Comparison of ENCODE assay signal across 17 cellular contexts in the genomic region with DNA sequence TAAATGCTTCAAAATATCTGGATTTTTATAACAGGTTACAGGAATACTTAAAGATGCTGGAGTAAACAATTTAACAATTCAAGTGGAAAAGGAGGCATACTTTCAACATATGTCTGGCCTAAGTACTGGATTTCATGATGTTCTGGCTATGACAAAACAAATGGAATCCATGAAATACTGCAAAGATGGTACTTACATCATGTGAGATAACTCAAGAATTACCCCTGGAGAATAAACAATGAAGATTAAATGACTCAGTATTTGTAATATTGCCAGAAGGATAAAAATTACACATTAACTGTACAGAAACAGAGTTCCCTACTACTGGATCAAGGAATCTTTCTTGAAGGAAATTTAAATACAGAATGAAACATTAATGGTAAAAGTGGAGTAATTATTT. TPM values are rescaled to one million over a fixed set of nuclear protein-coding genes. Genes with fewer than 3 reads are reported as not detected.
DNase-seq lines count a peak whose midpoint lies in the region; ATAC-seq and TF ChIP-seq lines count a peak whose summit lies in the region.
"Had no signal": no experiment of that assay in that cellular context is flagged by ENCODE, and none has a peak within 500 bp of the region (broad histone marks: within the 10 kb centered on the region; RNA-seq: fewer than 3 reads in every experiment).

No MANE protein-coding gene starts in this region.

- H3K4me1 Mint-ChIP-seq in activated naive CD8-positive, alpha-beta T cell treated with anti-CD3 and anti-CD28 coated beads for 36 hours: no peaks in the 10 kb centered on the region
- H3K4me1 Mint-ChIP-seq in stimulated activated memory B cell treated with anti-CD40 and anti-IgM and Interleukin-4, amounts not matched to agents 10 μg/mL and 1 μg/mL and 100 μg/mL, for 72 hours: no peaks in the 10 kb centered on the region
- H3K4me1 Mint-ChIP-seq: activated naive CD8-positive, alpha-beta T cell treated with anti-CD3 and anti-CD28 coated beads, Interleukin-2, amount 50 U/mL, for 24 hours; CD4-positive, alpha-beta memory T cell had no signal

- TF ChIP-seq CTCF in AG10803 (conservative IDR thresholded peaks at IDR 0.05; ENCODE audit: low read length): no peak
- TF ChIP-seq CTCF in cardiac fibroblast (IDR thresholded peaks at IDR 0.05; ENCODE audit: low read depth, low read length): no peak

- H3K4me3 Mint-ChIP-seq in activated naive CD8-positive, alpha-beta T cell treated with anti-CD3 and anti-CD28 coated beads for 36 hours: no peak overlapping the region
- H3K4me3 Mint-ChIP-seq in stimulated activated memory B cell treated with anti-CD40 and anti-IgM and Interleukin-4, amounts not matched to agents 10 μg/mL and 1 μg/mL and 100 μg/mL, for 72 hours: no peak overlapping the region
- H3K4me3 Mint-ChIP-seq: activated naive CD8-positive, alpha-beta T cell treated with anti-CD3 and anti-CD28 coated beads, Interleukin-2, amount 50 U/mL, for 24 hours; CD4-positive, alpha-beta memory T cell had no signal

- peaks cover 23% of the 10 kb centered on the region for H3K36me3 Mint-ChIP-seq in activated naive CD8-positive, alpha-beta T cell treated with anti-CD3 and anti-CD28 coated beads for 36 hours
- H3K36me3 Mint-ChIP-seq in stimulated activated memory B cell treated with anti-CD40 and anti-IgM and Interleukin-4, amounts not matched to agents 10 μg/mL and 1 μg/mL and 100 μg/mL, for 72 hours: peaks cover 49% of the 10 kb centered on the region

- H3K9me3 Mint-ChIP-seq in activated naive CD8-positive, alpha-beta T cell treated with anti-CD3 and anti-CD28 coated beads for 36 hours: no peaks in the 10 kb centered on the region
- H3K9me3 Mint-ChIP-seq in stimulated activated memory B cell treated with anti-CD40 and anti-IgM and Interleukin-4, amounts not matched to agents 10 μg/mL and 1 μg/mL and 100 μg/mL, for 72 hours: no peaks in the 10 kb centered on the region
- H3K9me3 Mint-ChIP-seq: activated naive CD8-positive, alpha-beta T cell treated with anti-CD3 and anti-CD28 coated beads, Interleukin-2, amount 50 U/mL, for 24 hours had no signal

- no peak overlapping the region for H3K27ac Mint-ChIP-seq in activated naive CD8-positive, alpha-beta T cell treated with anti-CD3 and anti-CD28 coated beads for 36 hours
- H3K27ac Mint-ChIP-seq in stimulated activated memory B cell treated with anti-CD40 and anti-IgM and Interleukin-4, amounts not matched to agents 10 μg/mL and 1 μg/mL and 100 μg/mL, for 72 hours: no peak overlapping the region
- H3K27ac Mint-ChIP-seq: activated naive CD8-positive, alpha-beta T cell treated with anti-CD3 and anti-CD28 coated beads, Interleukin-2, amount 50 U/mL, for 24 hours; progenitor cell of endocrine pancreas had no signal

- H3K27me3 Mint-ChIP-seq in activated naive CD8-positive, alpha-beta T cell treated with anti-CD3 and anti-CD28 coated beads for 36 hours: no peaks in the 10 kb centered on the region
- no peaks in the 10 kb centered on the region for H3K27me3 Mint-ChIP-seq in stimulated activated memory B cell treated with anti-CD40 and anti-IgM and Interleukin-4, amounts not matched to agents 10 μg/mL and 1 μg/mL and 100 μg/mL, for 72 hours
- H3K27me3 Mint-ChIP-seq: activated naive CD8-positive, alpha-beta T cell treated with anti-CD3 and anti-CD28 coated beads, Interleukin-2, amount 50 U/mL, for 24 hours; CD4-positive, alpha-beta memory T cell; progenitor cell of endocrine pancreas had no signal

- no peak overlapping the region for H3K4me3 ChIP-seq in AG10803 (ENCODE audit: low read length)
- H3K4me3 ChIP-seq in cardiac fibroblast (replicated peaks in 1 of 2; ENCODE audit: low read depth in 2 of 2, low read length in 2 of 2): no peak overlapping the region
- H3K4me3 ChIP-seq: dorsolateral prefrontal cortex had no signal

- no peak for ATAC-seq in stimulated activated memory B cell treated with anti-CD40 and anti-IgM and Interleukin-4, amounts not matched to agents 10 μg/mL and 1 μg/mL and 100 μg/mL, for 72 hours
- ATAC-seq: activated naive CD8-positive, alpha-beta T cell treated with anti-CD3 and anti-CD28 coated beads, Interleukin-2, amount 50 U/mL, for 24 hours; left cardiac atrium had no signal

- DNase-seq in AG10803 (ENCODE audit: low read depth): peak; percentile 85
- DNase-seq in HT1080 (ENCODE audit: low read depth): peak; percentile 11
- peak; percentile 70 to 86 for DNase-seq in cardiac fibroblast (ENCODE audit: low read depth in 2 of 2)
- DNase-seq in kidney glomerular epithelial cell (lab: John Stamatoyannopoulos, UW): peak; percentile 79
- DNase-seq in activated CD8-positive, alpha-beta memory T cell treated with anti-CD3 and anti-CD28 coated beads for 24 hours: no peak
- DNase-seq in activated naive CD8-positive, alpha-beta T cell treated with anti-CD3 and anti-CD28 coated beads for 36 hours: no peak
- no peak for DNase-seq in NCI-H524 treated with DMSO at 0.1 percent for 48 hours (lab: John Stamatoyannopoulos, UW)
- DNase-seq: activated naive CD8-positive, alpha-beta T cell treated with anti-CD3 and anti-CD28 coated beads, Interleukin-2, amount 50 U/mL, for 24 hours; activated T-cell treated with anti-CD3 and anti-CD28 coated beads, Interleukin-2, amount 50 U/mL, for 1 hour; CD4-positive, alpha-beta memory T cell; dorsolateral prefrontal cortex; glutamatergic neuron; left cardiac atrium; NCI-H1417; NCI-H446 had no signal

RNA-seq across cellular contexts. Expression of a gene that starts 35.6 kb away (rescaled TPM):
- 80.3 and 85.9 TPM in 2 replicates for total RNA-seq in HT1080 (2014; rRNA removed; shearing (Covaris generic))
- polyA plus RNA-seq in HT1080 (2015; cell fraction: cytosol; rRNA removed): 51.0 and 65.9 TPM in 2 replicates
- polyA plus RNA-seq in HT1080 (2015; cell fraction: nucleus; rRNA removed): 36.2 and 36.3 TPM in 2 replicates
- total RNA-seq in activated naive CD8-positive, alpha-beta T cell treated with anti-CD3 and anti-CD28 coated beads for 36 hours: 10 to 100 TPM; 50.3 to 58.2 TPM

RNA-seq across cellular contexts. Expression of a gene that starts 37.5 kb away (rescaled TPM):
- 452 and 478 TPM in 2 replicates for total RNA-seq in HT1080 (2014; rRNA removed; shearing (Covaris generic))
- 252 and 256 TPM in 2 replicates for polyA plus RNA-seq in HT1080 (2015; cell fraction: cytosol; rRNA removed)
- polyA plus RNA-seq in HT1080 (2015; cell fraction: nucleus; rRNA removed): 336 and 367 TPM in 2 replicates
- 100 to 1,000 TPM; 196 to 202 TPM for total RNA-seq in activated naive CD8-positive, alpha-beta T cell treated with anti-CD3 and anti-CD28 coated beads for 36 hours

RNA-seq across cellular contexts. Expression of a gene that starts 60.0 kb away (rescaled TPM):
- total RNA-seq in HT1080 (2014; rRNA removed; shearing (Covaris generic)): 43.9 and 50.4 TPM in 2 replicates
- 65.3 and 75.0 TPM in 2 replicates for polyA plus RNA-seq in HT1080 (2015; cell fraction: cytosol; rRNA removed)
- polyA plus RNA-seq in HT1080 (2015; cell fraction: nucleus; rRNA removed): 29.0 and 29.6 TPM in 2 replicates
- total RNA-seq in activated naive CD8-positive, alpha-beta T cell treated with anti-CD3 and anti-CD28 coated beads for 36 hours: 10 to 100 TPM; 81.1 to 84.9 TPM

Comparison
In these comparisons a context has a peak if more than half of its experiments do, and no peak if none do; other contexts are left out.
1. DNase-seq: peak in AG10803 (single experiment), HT1080 (single experiment), cardiac fibroblast (2 of 2) and kidney glomerular epithelial cell (single experiment); none in activated CD8-positive, alpha-beta memory T cell treated with anti-CD3 and anti-CD28 coated beads for 24 hours (single experiment), activated naive CD8-positive, alpha-beta T cell treated with anti-CD3 and anti-CD28 coated beads for 36 hours (single experiment) and NCI-H524 treated with DMSO at 0.1 percent for 48 hours (single experiment).